In genomic region chr11:78300108-78300507, GRCh38 we compare ENCODE assay signal across 19 cellular contexts.
A peak's percentile ranks its signal among the peaks of the same experiment; 100 is the strongest.
DNase-seq lines count a peak whose midpoint lies in the region; ATAC-seq and TF ChIP-seq lines count a peak whose summit lies in the region.
"Had no signal": no experiment of that assay in that cellular context is flagged by ENCODE, and none has a peak within 500 bp of the region (broad histone marks: within the 10 kb centered on the region; RNA-seq: fewer than 3 reads in every experiment).

No MANE protein-coding gene starts in this region.

- 97 to 98% methylated on average over 1 of the region's 1 CpG for WGBS in aorta, 2 donors

- H3K9me3 Mint-ChIP-seq in glutamatergic neuron (ENCODE audit: unreplicated experiment), result peaks cover 10% of the 10 kb centered on the region
- H3K9me3 Mint-ChIP-seq: CD8-positive, alpha-beta memory T cell had no signal

- peaks cover 43% of the 10 kb centered on the region for H3K4me1 Mint-ChIP-seq in glutamatergic neuron (ENCODE audit: low read depth, unreplicated experiment)
- H3K4me1 Mint-ChIP-seq: CD8-positive, alpha-beta memory T cell had no signal

- H3K27ac ChIP-seq in DND-41 (ENCODE audit: low read length) (peak overlapping the region; percentile 76), KOPT-K1 (ENCODE audit: low read depth, low read length, poor library complexity, severe bottlenecking) (peak overlapping the region; percentile 100), aorta (ENCODE audit: low read depth in 1 of 2, low read length in 2 of 2) (no peak overlapping the region)
- H3K27ac ChIP-seq: BLaER1 had no signal

- ATAC-seq in DND-41 (ENCODE audit: insufficient read depth, low read depth) (no peak), HG03378 (IDR thresholded peaks at IDR 0.05; ENCODE audit: unreplicated experiment) (no peak), aorta (ENCODE audit: low FRiP score) (no peak)

- TF ChIP-seq CTCF in DND-41 (IDR thresholded peaks at IDR 0.05; ENCODE audit: borderline replicate concordance, extremely low read depth, low read length, poor library complexity, severe bottlenecking), result no peak
- no peak for TF ChIP-seq CTCF in glutamatergic neuron (IDR thresholded peaks at IDR 0.05; ENCODE audit: partially characterized antibody, unreplicated experiment)

- no peaks in the 10 kb centered on the region for H4K20me1 ChIP-seq in DND-41 (ENCODE audit: insufficient read depth, low read length)

- no peak overlapping the region for H3K9ac ChIP-seq in DND-41 (ENCODE audit: low read depth, low read length)
- H3K9ac ChIP-seq: BLaER1 had no signal

- no peak overlapping the region for H2AFZ ChIP-seq in DND-41 (ENCODE audit: low read depth, low read length)

- no peaks in the 10 kb centered on the region for H3K27me3 ChIP-seq in DND-41 (ENCODE audit: insufficient read depth, low read length, poor library complexity)
- H3K27me3 ChIP-seq in aorta (ENCODE audit: control insufficient read depth in 1 of 2, insufficient read depth in 2 of 2, low read length in 1 of 2), result no peaks in the 10 kb centered on the region
- H3K27me3 ChIP-seq: BE2C, BLaER1 had no signal

- peaks cover 7% of the 10 kb centered on the region for H3K27me3 Mint-ChIP-seq in glutamatergic neuron (ENCODE audit: unreplicated experiment)

- peaks cover 16% of the 10 kb centered on the region for H3K36me3 ChIP-seq in DND-41 (ENCODE audit: insufficient read depth, low read length)
- no peaks in the 10 kb centered on the region for H3K36me3 ChIP-seq in KOPT-K1 (ENCODE audit: insufficient read depth, low read length)
- no peaks in the 10 kb centered on the region for H3K36me3 ChIP-seq in aorta (ENCODE audit: control insufficient read depth in 1 of 2, insufficient read depth in 2 of 2, low read length in 1 of 2)
- H3K36me3 ChIP-seq: BE2C had no signal

- DNase-seq in DND-41 (no peak), glutamatergic neuron (no peak), aorta (no peak), NAMALWA (ENCODE audit: low spot score) (no peak)
- DNase-seq: 8988T; ACHN; BE2C; C1 segment of cervical spinal cord; CD4-positive, alpha-beta memory T cell; CD4-positive, CD25-positive, alpha-beta regulatory T cell; CD8-positive, alpha-beta memory T cell; COR-L47; DMS153; DMS79; GF-D8 had no signal

- H3K9me3 ChIP-seq in DND-41 (ENCODE audit: insufficient read depth, low read length, severe bottlenecking), result no peaks in the 10 kb centered on the region
- no peaks in the 10 kb centered on the region for H3K9me3 ChIP-seq in KOPT-K1 (ENCODE audit: insufficient read depth, low read length, poor library complexity, severe bottlenecking)
- H3K9me3 ChIP-seq in aorta (ENCODE audit: control insufficient read depth, low read length), result no peaks in the 10 kb centered on the region
- H3K9me3 ChIP-seq: BE2C had no signal

- H3K36me3 Mint-ChIP-seq in glutamatergic neuron (ENCODE audit: unreplicated experiment), result peaks cover 7% of the 10 kb centered on the region
- H3K36me3 Mint-ChIP-seq: CD4-positive, alpha-beta memory T cell; CD4-positive, CD25-positive, alpha-beta regulatory T cell; CD8-positive, alpha-beta memory T cell had no signal

- H3K79me2 ChIP-seq in DND-41 (ENCODE audit: insufficient read depth, low read length), result peaks cover 99% of the 10 kb centered on the region

- H3K4me3 ChIP-seq in DND-41 (ENCODE audit: low read depth in 1 of 2, low read length in 2 of 2) (no peak overlapping the region), aorta (ENCODE audit: low read length in 2 of 2) (no peak overlapping the region)
- H3K4me3 ChIP-seq: BLaER1 had no signal

- no peak overlapping the region for H3K4me2 ChIP-seq in DND-41 (ENCODE audit: insufficient read depth, low read length)
- H3K4me2 ChIP-seq: BLaER1 had no signal

- intact Hi-C loops in aorta (cut with DNase I), result no loop called here

- peak overlapping the region; percentile 97 for H3K27ac Mint-ChIP-seq in glutamatergic neuron (ENCODE audit: unreplicated experiment)
- H3K27ac Mint-ChIP-seq: CD14-positive monocyte; CD4-positive, alpha-beta memory T cell; CD4-positive, CD25-positive, alpha-beta regulatory T cell; CD8-positive, alpha-beta memory T cell had no signal

- H3K4me3 Mint-ChIP-seq in glutamatergic neuron (ENCODE audit: unreplicated experiment), result peak overlapping the region; percentile 40
- H3K4me3 Mint-ChIP-seq: CD14-positive monocyte; CD4-positive, alpha-beta memory T cell; CD4-positive, CD25-positive, alpha-beta regulatory T cell; CD8-positive, alpha-beta memory T cell had no signal

- H3K4me1 ChIP-seq in DND-41 (ENCODE audit: insufficient read depth, low read length) (peaks cover 81% of the 10 kb centered on the region), aorta (ENCODE audit: control insufficient read depth in 1 of 2, insufficient read depth in 2 of 2, low read length in 2 of 2) (peaks cover 3 to 4% of the 10 kb centered on the region in 2 donors)
- H3K4me1 ChIP-seq: BLaER1 had no signal

Comparison
In these comparisons a context has a peak if more than half of its experiments do, and no peak if none do; other contexts are left out.
1. H3K27ac ChIP-seq: peak in DND-41 (single experiment) and KOPT-K1 (single experiment); none in aorta (0 of 2).